In the genomic region with DNA sequence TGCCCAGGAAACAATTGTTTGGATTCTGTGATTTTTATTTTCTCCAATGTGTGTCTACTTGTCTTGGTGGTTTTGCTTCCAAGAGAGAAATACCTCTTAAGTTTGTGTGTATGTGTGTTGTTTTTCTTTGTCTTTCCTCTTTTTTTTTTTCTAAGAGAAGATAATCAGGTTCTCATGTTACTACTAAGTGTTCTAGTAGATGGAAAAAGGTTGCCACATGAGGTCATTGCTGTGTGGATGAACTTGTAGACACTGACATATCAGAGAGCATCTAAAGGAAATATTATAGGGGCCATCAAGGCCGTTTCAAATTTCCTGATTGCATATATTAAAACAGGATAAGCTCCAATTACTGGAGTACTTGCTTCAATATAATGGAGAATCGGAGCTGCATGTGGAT, we compare ENCODE assay signal across 25 cellular contexts.
"Had no signal": no experiment of that assay in that cellular context is flagged by ENCODE, and none has a peak within 500 bp of the region (broad histone marks: within the 10 kb centered on the region; RNA-seq: fewer than 3 reads in every experiment).

No MANE protein-coding gene starts in this region.

- H3K36me3 Mint-ChIP-seq: activated naive CD8-positive, alpha-beta T cell; immature natural killer cell; naive B cell; stimulated activated effector memory CD8-positive, alpha-beta T cell treated with anti-CD3 and anti-CD28 coated beads, Interleukin-12 subunit alpha, Interleukin-12 subunit beta, amount 100 ng/mL, for 72 hours had no signal

- H3K4me1 Mint-ChIP-seq: central memory CD8-positive, alpha-beta T cell; immature natural killer cell; naive B cell; stimulated activated effector memory CD8-positive, alpha-beta T cell treated with anti-CD3 and anti-CD28 coated beads, Interleukin-12 subunit alpha, Interleukin-12 subunit beta, amount 100 ng/mL, for 72 hours had no signal

- H3K27ac Mint-ChIP-seq: activated naive CD8-positive, alpha-beta T cell; immature natural killer cell; mesothelial cell of epicardium; naive B cell; stimulated activated effector memory CD8-positive, alpha-beta T cell treated with anti-CD3 and anti-CD28 coated beads, Interleukin-12 subunit alpha, Interleukin-12 subunit beta, amount 100 ng/mL, for 72 hours; stimulated activated naive CD8-positive, alpha-beta T cell treated with anti-CD3 and anti-CD28 coated beads, Interleukin-15, Interleukin-2, amounts not matched to agents 100 ng/mL and 50 ng/mL, for 24 hours had no signal

- DNase-seq: activated CD4-positive, alpha-beta T cell treated with anti-CD3 and anti-CD28 coated beads for 4 hours; activated CD4-positive, alpha-beta T cell treated with anti-CD3 and anti-CD28 coated beads, Interleukin-2, amount 50 U/mL, for 4 hours; activated effector memory CD4-positive, alpha-beta T cell treated with Interleukin-2 at 50 U/mL for 16 hours; activated naive CD4-positive, alpha-beta T cell treated with Interleukin-2 at 50 U/mL for 16 hours; activated T-cell treated with anti-CD3 and anti-CD28 coated beads for 4 hours; anterior cingulate cortex; dermis blood vessel endothelial cell; effector CD4-positive, alpha-beta T cell; esophagus squamous epithelium; gastrocnemius medialis; heart left ventricle; hypothalamus; immature natural killer cell; kidney; left colon; naive B cell; ovary; stimulated activated CD4-positive, alpha-beta T cell treated with anti-CD3 and anti-CD28 coated beads, Interleukin-4, amount 100 ng/mL, for 24 hours; trophoblast cell; uterus had no signal

- H3K27me3 Mint-ChIP-seq: activated naive CD8-positive, alpha-beta T cell; central memory CD8-positive, alpha-beta T cell; naive B cell; stimulated activated naive CD8-positive, alpha-beta T cell treated with anti-CD3 and anti-CD28 coated beads, Interleukin-15, Interleukin-2, amounts not matched to agents 100 ng/mL and 50 ng/mL, for 24 hours had no signal

- H3K4me3 Mint-ChIP-seq: activated naive CD8-positive, alpha-beta T cell; central memory CD8-positive, alpha-beta T cell; immature natural killer cell; mesothelial cell of epicardium; naive B cell; stimulated activated effector memory CD8-positive, alpha-beta T cell treated with anti-CD3 and anti-CD28 coated beads, Interleukin-12 subunit alpha, Interleukin-12 subunit beta, amount 100 ng/mL, for 72 hours; stimulated activated naive CD8-positive, alpha-beta T cell treated with anti-CD3 and anti-CD28 coated beads, Interleukin-15, Interleukin-2, amounts not matched to agents 100 ng/mL and 50 ng/mL, for 24 hours had no signal
